1 cellular context compared by ENCODE assay signal in the genomic region with DNA sequence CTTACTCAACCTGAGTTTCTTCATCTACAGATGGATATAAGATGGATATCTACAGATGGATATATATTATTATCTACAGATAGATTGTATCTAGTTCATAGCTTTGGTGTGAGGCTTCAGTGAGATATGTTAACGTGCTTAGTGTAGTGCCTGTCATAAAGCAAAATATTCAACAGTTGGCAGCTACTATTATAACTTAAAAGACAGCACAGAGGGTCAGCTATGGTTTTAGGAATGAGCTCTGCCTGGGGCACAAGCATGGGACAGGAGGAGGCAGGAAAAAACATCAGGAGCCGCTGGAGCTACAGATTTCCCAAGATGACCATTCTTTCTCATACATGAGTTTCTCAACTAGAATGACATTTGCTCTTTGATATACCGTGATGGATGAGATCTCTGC.
TF ChIP-seq lines count a peak whose summit lies in the region.

No MANE protein-coding gene starts in this region.

TF ChIP-seq in SK-N-SH, 30 proteins besides CTCF, POLR2A, EP300 and RAD21 (continued from another document):
- no peak for TF ChIP-seq YY1 (IDR thresholded peaks at IDR 0.05; ENCODE audit: low read depth)
- TF ChIP-seq SIN3A (IDR thresholded peaks at IDR 0.05; ENCODE audit: borderline replicate concordance, low read depth, low read length): no peak
- TF ChIP-seq SMC3 (IDR thresholded peaks at IDR 0.05; ENCODE audit: low read depth, low read length): no peak
- TF ChIP-seq FOSL2 (IDR thresholded peaks at IDR 0.05; ENCODE audit: borderline replicate concordance, low read depth): no peak
- no peak for TF ChIP-seq NRF1 (IDR thresholded peaks at IDR 0.05; ENCODE audit: low read depth, low read length)
- TF ChIP-seq MXI1 (IDR thresholded peaks at IDR 0.05; ENCODE audit: low read depth, low read length): no peak
- no peak for TF ChIP-seq RXRA (IDR thresholded peaks at IDR 0.05; ENCODE audit: borderline replicate concordance, low read depth)
- no peak for TF ChIP-seq GATA2 (CRISPR knock-in tag; IDR thresholded peaks at IDR 0.05)
- no peak for TF ChIP-seq TAF1 (IDR thresholded peaks at IDR 0.05; ENCODE audit: borderline replicate concordance, low read depth, low read length)
- no peak for TF ChIP-seq JUND (IDR thresholded peaks at IDR 0.05)
